In the genomic region with DNA sequence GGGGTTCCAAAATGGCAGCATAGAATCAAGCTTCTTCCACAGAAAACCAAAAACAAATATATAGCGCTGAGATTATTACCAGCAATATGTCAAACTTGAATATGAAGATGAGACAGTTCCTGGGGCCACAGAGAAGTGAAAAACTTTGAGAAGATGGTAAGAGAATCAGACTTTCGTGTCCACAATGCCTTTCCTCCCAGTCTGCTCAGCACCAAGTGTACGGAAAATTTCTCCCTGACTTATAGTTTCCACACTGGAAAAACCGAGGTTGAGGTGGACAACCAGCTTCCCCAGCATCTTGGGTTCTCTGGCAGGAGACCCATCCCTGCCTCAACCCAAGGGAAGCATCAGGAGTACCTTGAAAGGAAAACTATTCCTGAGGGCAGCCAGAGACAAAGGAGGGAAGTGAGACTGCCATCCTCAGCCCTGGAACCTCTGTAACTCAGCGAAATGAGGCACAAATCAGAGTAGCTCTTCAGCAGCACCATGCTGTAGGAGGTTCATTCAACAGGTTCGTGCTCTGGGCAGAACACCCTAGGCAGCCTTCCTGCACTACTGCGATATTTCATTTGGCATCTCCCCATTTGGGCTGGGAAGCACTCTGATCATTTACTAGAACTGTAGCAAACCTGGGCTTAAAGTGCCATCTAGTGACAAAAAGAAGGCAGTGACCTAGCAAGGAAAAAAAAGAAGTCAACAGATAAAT, we compare ENCODE assay signal across 8 cellular contexts. TPM values are rescaled to one million over a fixed set of nuclear protein-coding genes. Genes with fewer than 3 reads are reported as not detected.
DNase-seq lines count a peak whose midpoint lies in the region; ATAC-seq and TF ChIP-seq lines count a peak whose summit lies in the region.

No MANE protein-coding gene starts in this region.

- H3K9me2 ChIP-seq in Loucy (replicated peaks; ENCODE audit: low read depth, low read length) (no peaks in the 10 kb centered on the region), PC-9 (ENCODE audit: insufficient read depth) (no peaks in the 10 kb centered on the region)

- H4K20me1 ChIP-seq in Loucy (ENCODE audit: insufficient read depth, low read length, poor library complexity, severe bottlenecking): no peaks in the 10 kb centered on the region
- H4K20me1 ChIP-seq in PC-9 (ENCODE audit: insufficient read depth): no peaks in the 10 kb centered on the region

- H3K27ac Mint-ChIP-seq in central memory CD8-positive, alpha-beta T cell (ENCODE audit: low read depth): no peak overlapping the region

- H3K4me2 ChIP-seq in Loucy (ENCODE audit: low read depth, low read length, poor library complexity, severe bottlenecking) (peak overlapping the region; percentile 54), PC-9 (no peak overlapping the region)

- H3K27ac ChIP-seq in PC-9 (no peak overlapping the region), thoracic aorta (no peak overlapping the region)

- H3K4me3 ChIP-seq in Loucy (ENCODE audit: low read length, poor library complexity, severe bottlenecking) (no peak overlapping the region), PC-9 (no peak overlapping the region), thoracic aorta (peak overlapping the region; percentile 31)

- H3K9me3 Mint-ChIP-seq in central memory CD8-positive, alpha-beta T cell: no peaks in the 10 kb centered on the region

- H3K4me3 Mint-ChIP-seq in central memory CD8-positive, alpha-beta T cell: no peak overlapping the region

- H3K27me3 ChIP-seq in Loucy (ENCODE audit: insufficient read depth, low read length, poor library complexity, severe bottlenecking) (no peaks in the 10 kb centered on the region), PC-9 (ENCODE audit: insufficient read depth, low read depth) (no peaks in the 10 kb centered on the region), thoracic aorta (replicated peaks; ENCODE audit: insufficient read depth) (no peaks in the 10 kb centered on the region)

- no peaks in the 10 kb centered on the region for H3F3A ChIP-seq in Loucy (ENCODE audit: low read depth)
- H3F3A ChIP-seq in PC-9 (ENCODE audit: insufficient read depth, low read depth): peaks cover 11% of the 10 kb centered on the region; the same call in 1 of the 2 replicates

- no peaks in the 10 kb centered on the region for H3K4me1 Mint-ChIP-seq in central memory CD8-positive, alpha-beta T cell

- H3K79me2 ChIP-seq in Loucy (ENCODE audit: insufficient read depth, low read length) (no peaks in the 10 kb centered on the region), PC-9 (ENCODE audit: low read depth) (no peaks in the 10 kb centered on the region)

- no peaks in the 10 kb centered on the region for H3K9me3 ChIP-seq in Loucy (ENCODE audit: insufficient read depth, low read depth, low read length)
- peaks cover 9% of the 10 kb centered on the region; the same call in 1 of the 2 replicates for H3K9me3 ChIP-seq in PC-9 (ENCODE audit: insufficient read depth, low read depth)
- H3K9me3 ChIP-seq in thoracic aorta: no peaks in the 10 kb centered on the region

- H3K36me3 Mint-ChIP-seq in central memory CD8-positive, alpha-beta T cell (ENCODE audit: insufficient read depth): peaks cover 5% of the 10 kb centered on the region

- H2AFZ ChIP-seq in Loucy (ENCODE audit: low read length) (peak overlapping the region; percentile 78), PC-9 (no peak overlapping the region)

- no peaks in the 10 kb centered on the region for H3K4me1 ChIP-seq in Loucy (ENCODE audit: insufficient read depth, low read length, poor library complexity, severe bottlenecking)
- H3K4me1 ChIP-seq in PC-9 (replicated peaks; ENCODE audit: insufficient read depth): peaks cover 13% of the 10 kb centered on the region
- peaks cover 0 to 3% of the 10 kb centered on the region in 2 donors for H3K4me1 ChIP-seq in thoracic aorta (ENCODE audit: control insufficient read depth in 1 of 2, low read depth in 2 of 2)

- no peak overlapping the region for H3K9ac ChIP-seq in Loucy (ENCODE audit: low read depth, low read length, poor library complexity, severe bottlenecking)

- peak; percentile 93 for TF ChIP-seq CTCF in Loucy (conservative IDR thresholded peaks at IDR 0.05; ENCODE audit: low read length)
- TF ChIP-seq CTCF in PC-9 (conservative IDR thresholded peaks at IDR 0.05): peak; percentile 85
- peak; percentile 69 for TF ChIP-seq CTCF in thoracic aorta (IDR thresholded peaks at IDR 0.05)

- peak; percentile 77 for DNase-seq in DMS 273 (lab: John Stamatoyannopoulos, UW; ENCODE audit: unreplicated experiment)
- peak; percentile 30 to 50 for DNase-seq in PC-9
- no peak for DNase-seq in central memory CD8-positive, alpha-beta T cell (ENCODE audit: low spot score in 2 of 2)
- DNase-seq in left lobe of liver (ENCODE audit: low spot score): no peak
- DNase-seq in thoracic aorta (ENCODE audit: low spot score): no peak

- H3K36me3 ChIP-seq in Loucy (ENCODE audit: insufficient read depth, low read length) (no peaks in the 10 kb centered on the region), PC-9 (ENCODE audit: low read depth) (peaks cover 5% of the 10 kb centered on the region; the same call in 1 of the 2 replicates), thoracic aorta (no peaks in the 10 kb centered on the region)

- intact Hi-C loops in PC-9 (cut with micrococcal nuclease; ENCODE audit: unreplicated experiment): loop anchor here (1.0 to 5.0 kb wide), 4 partner anchors 52 to 1500 kb away; no protein-coding TSS in a partner anchor

- H3K27me3 Mint-ChIP-seq in central memory CD8-positive, alpha-beta T cell: peaks cover 23% of the 10 kb centered on the region

- ATAC-seq in GM19455 (IDR thresholded peaks at IDR 0.05; ENCODE audit: unreplicated experiment) (peak; percentile 72), left lobe of liver (peak; percentile 100), thoracic aorta (ENCODE audit: insufficient number of reproducible peaks, low FRiP score, low read depth) (peak; percentile 76), HG03095 (IDR thresholded peaks at IDR 0.05; ENCODE audit: unreplicated experiment) (no peak)
- ATAC-seq in central memory CD8-positive, alpha-beta T cell (replicated peaks; ENCODE audit: extremely low read depth, poor library complexity, severe bottlenecking): peak; percentile 54

- POLR2A ChIA-PET in PC-9 (lab: Charles Lee; ENCODE audit: unreplicated experiment): interaction anchor here (0.6 kb wide), 1 partner anchor 14 kb away, joined by 4 read pairs; no protein-coding TSS in a partner anchor

- CTCF ChIA-PET in PC-9 (lab: Charles Lee): interaction anchor here (0.6 to 1.8 kb wide), 4 partner anchors 11 to 1744 kb away, joined by 3 to 11 read pairs (median 6); partner anchors contain the start of gene CAPRIN2

- no TSS peak for BruUV-seq in PC-9 (replicated peaks; lab: Mats Ljungman, UMichigan)

RNA-seq across cellular contexts. Expression of gene CAPRIN2, which starts 52.4 kb away (rescaled TPM):
- total RNA-seq in PC-9 (2021) (27.4 and 29.5 TPM in 2 replicates), left lobe of liver (7.2 TPM), thoracic aorta (10 to 100 TPM; 52.8 to 61.8 TPM)

Comparison
In these comparisons a context has a peak if more than half of its experiments do, and no peak if none do; other contexts are left out.
1. DNase-seq: peak in DMS 273 (single experiment) and PC-9 (2 of 2); none in central memory CD8-positive, alpha-beta T cell (0 of 2), left lobe of liver (single experiment) and thoracic aorta (single experiment).
2. Peak in every context shown above with its lines, with median percentiles within 50 percentile points of each other: CTCF ChIP-seq.